17 cellular contexts compared by ENCODE assay signal in the genomic region with DNA sequence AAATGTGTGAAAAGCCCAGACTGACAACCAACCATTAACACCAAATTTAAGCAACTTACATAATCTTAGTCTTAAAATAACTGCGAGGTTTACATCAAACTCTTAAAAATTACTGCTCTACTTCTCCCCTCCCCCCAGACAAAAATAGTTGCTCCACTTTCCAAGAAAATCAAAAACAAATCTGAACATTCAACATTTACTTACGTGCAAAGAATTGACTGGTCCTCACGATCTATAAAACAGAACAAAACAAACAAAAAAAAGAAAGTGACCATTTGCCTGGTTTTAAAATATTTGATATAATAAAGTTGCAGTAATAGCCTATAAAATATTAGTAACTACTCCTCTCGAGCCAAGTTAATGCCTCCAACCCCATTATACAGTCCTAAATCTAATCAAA. TPM values are rescaled to one million over a fixed set of nuclear protein-coding genes. Genes with fewer than 3 reads are reported as not detected.
DNase-seq lines count a peak whose midpoint lies in the region; ATAC-seq and TF ChIP-seq lines count a peak whose summit lies in the region.
"Had no signal": no experiment of that assay in that cellular context is flagged by ENCODE, and none has a peak within 500 bp of the region (broad histone marks: within the 10 kb centered on the region; RNA-seq: fewer than 3 reads in every experiment).

No MANE protein-coding gene starts in this region.

- TF ChIP-seq CTCF in VCaP (conservative IDR thresholded peaks at IDR 0.05) (no peak), coronary artery (IDR thresholded peaks at IDR 0.05) (no peak), right lobe of liver (IDR thresholded peaks at IDR 0.05) (no peak)

- H3K27me3 ChIP-seq in right lobe of liver = no peaks in the 10 kb centered on the region
- H3K27me3 ChIP-seq: BLaER1 treated with 17β-estradiol and CSF1 and Interleukin-3, amounts not matched to agents 10 nM and 100 nM had no signal

- ATAC-seq in right lobe of liver = peak; percentile 25 to 54 (median 52)
- ATAC-seq: CD8-positive, alpha-beta T cell; HCT116 had no signal

- H3K36me3 ChIP-seq in right lobe of liver = no peaks in the 10 kb centered on the region

- peaks cover 0 to 15% (median 7%) of the 10 kb centered on the region in 4 donors for H3K4me1 ChIP-seq in right lobe of liver

- H3K27ac ChIP-seq in VCaP = peak overlapping the region; percentile 72
- H3K27ac ChIP-seq in coronary artery = peak overlapping the region; percentile 77 to 79
- peak overlapping the region in 2 of 3 donors; percentile 14 to 48 for H3K27ac ChIP-seq in right lobe of liver
- H3K27ac ChIP-seq: BLaER1 treated with 17β-estradiol and CSF1 and Interleukin-3, amounts not matched to agents 10 nM and 100 nM; GM23248; HL-60 had no signal

- intact Hi-C loops in right lobe of liver (cut with DNase I) = no loop called here

- H3K4me3 ChIP-seq in coronary artery (peak overlapping the region; percentile 25), right lobe of liver (no peak overlapping the region)
- H3K4me3 ChIP-seq: BLaER1 treated with 17β-estradiol and CSF1 and Interleukin-3, amounts not matched to agents 10 nM and 100 nM; GM23248 had no signal

- H3K9me3 ChIP-seq in right lobe of liver = no peaks in the 10 kb centered on the region

- in situ Hi-C loops in G401 (cut with HindIII; ENCODE audit: low sequenced_read_pairs) = no loop called here

- no peak for DNase-seq in coronary artery (ENCODE audit: low spot score)
- no peak for DNase-seq in right lobe of liver
- DNase-seq in COR-L47 (lab: John Stamatoyannopoulos, UW) = no peak
- DNase-seq in G401 (ENCODE audit: low spot score) = no peak
- DNase-seq in NCI-H1105 treated with DMSO at 0.1 percent for 48 hours (lab: John Stamatoyannopoulos, UW) = no peak
- DNase-seq: CD8-positive, alpha-beta T cell; DMS 273 treated with DMSO at 0.1 percent for 48 hours; DMS53; DND-41; EL; GM23248; HFFc6; IMR-90 had no signal

- no peak for TF ChIP-seq POLR2A in right lobe of liver (IDR thresholded peaks at IDR 0.05)

- WGBS in right lobe of liver (ENCODE audit: insufficient coverage, low coverage, low lambda C conversion rate, missing lambda C conversion rate) = 25% methylated on average over 4 of the region's 4 CpGs

RNA-seq across cellular contexts. Expression of a gene that starts 41.6 kb away (rescaled TPM):
- total RNA-seq in right lobe of liver = 10 to 100 TPM; 19.8 to 32.9 (median 24.3) TPM
- total RNA-seq in G401 (2014; rRNA removed; shearing (Covaris generic)) = 57.8 and 147 TPM in 2 replicates
